In the genomic region with DNA sequence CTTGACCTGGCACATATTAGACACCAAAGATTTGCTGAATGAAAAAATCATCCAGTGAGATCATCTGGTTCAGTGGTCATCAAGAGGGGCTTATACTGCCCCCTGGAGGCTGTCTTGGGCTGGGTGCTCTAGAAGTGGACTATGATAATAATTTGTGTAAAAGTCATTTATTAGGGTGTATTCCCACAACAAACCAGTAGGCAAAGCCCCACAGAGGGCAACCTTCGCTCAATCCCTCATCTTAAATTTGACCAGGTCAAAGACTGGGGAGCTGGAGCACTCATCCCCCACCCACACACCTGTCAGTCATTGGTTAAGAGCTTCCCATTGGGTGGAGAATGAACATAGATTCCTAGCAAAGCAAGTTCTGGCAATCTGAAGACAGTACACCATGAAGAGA, we compare ENCODE assay signal across 8 cellular contexts. TPM values are rescaled to one million over a fixed set of nuclear protein-coding genes. Genes with fewer than 3 reads are reported as not detected.
DNase-seq lines count a peak whose midpoint lies in the region; ATAC-seq and TF ChIP-seq lines count a peak whose summit lies in the region.

No MANE protein-coding gene starts in this region.

- no peak for TF ChIP-seq POLR2A in spleen (IDR thresholded peaks at IDR 0.05)

- DNase-seq in left ventricle myocardium inferior = no peak
- no peak for DNase-seq in left ventricle myocardium superior
- DNase-seq in NCI-H226 = peak; percentile 12
- DNase-seq in epithelial cell of esophagus (ENCODE audit: low read depth) = peak; percentile 59
- no peak for DNase-seq in spleen
- DNase-seq in head of caudate nucleus = no peak
- DNase-seq in stimulated activated naive CD4-positive, alpha-beta T cell treated with Interleukin-2 at 50 U/mL for 16 hours (lab: John Stamatoyannopoulos, UW) = no peak

- H3K4me3 ChIP-seq in left ventricle myocardium inferior (no peak overlapping the region), epithelial cell of esophagus (ENCODE audit: low read length) (no peak overlapping the region), spleen (no peak overlapping the region)

- peaks cover 61% of the 10 kb centered on the region for H3K27me3 ChIP-seq in left ventricle myocardium inferior (ENCODE audit: low read depth)
- H3K27me3 ChIP-seq in spleen (replicated peaks in 1 of 7) = peaks cover 0 to 46% (median 0%) of the 10 kb centered on the region in 7 donors

- H3K36me3 ChIP-seq in left ventricle myocardium inferior = no peaks in the 10 kb centered on the region
- no peaks in the 10 kb centered on the region for H3K36me3 ChIP-seq in spleen

- intact Hi-C loops in left ventricle myocardium inferior (cut with micrococcal nuclease) (no loop called here), left ventricle myocardium superior (cut with micrococcal nuclease) (no loop called here), spleen (cut with DNase I; ENCODE audit: low total_unique reads) (no loop called here), head of caudate nucleus (cut with DNase I) (no loop called here)

- ATAC-seq in left ventricle myocardium superior = no peak
- ATAC-seq in HG03025 (IDR thresholded peaks at IDR 0.05; ENCODE audit: low FRiP score, unreplicated experiment) = no peak

- no peak overlapping the region for H3K27ac ChIP-seq in left ventricle myocardium inferior (replicated peaks)
- H3K27ac ChIP-seq in spleen = no peak overlapping the region

- TF ChIP-seq CTCF in left ventricle myocardium inferior (IDR thresholded peaks at IDR 0.05; ENCODE audit: borderline replicate concordance) = peak; percentile 52
- TF ChIP-seq CTCF in epithelial cell of esophagus (IDR thresholded peaks at IDR 0.05; ENCODE audit: insufficient read depth, low read depth, low read length, missing control alignments) = peak; percentile 52
- TF ChIP-seq CTCF in spleen (IDR thresholded peaks at IDR 0.05 in 8 of 11, conservative IDR thresholded peaks at IDR 0.05 in 3 of 11) = peak in 6 of 11 experiments; percentile 10 to 54 (median 44)

- no peaks in the 10 kb centered on the region for H3K9me3 ChIP-seq in left ventricle myocardium inferior (replicated peaks)
- no peaks in the 10 kb centered on the region for H3K9me3 ChIP-seq in spleen

- 32 to 64% (median 40%) methylated on average over 1 of the region's 1 CpG for WGBS in spleen, 5 donors

- H3K4me1 ChIP-seq in left ventricle myocardium inferior (no peaks in the 10 kb centered on the region), spleen (no peaks in the 10 kb centered on the region)

RNA-seq across cellular contexts. Expression of a gene that starts 20.0 kb away (rescaled TPM):
- total RNA-seq in left ventricle myocardium inferior (4.2 TPM), left ventricle myocardium superior (3.2 TPM), spleen (10 to 100 TPM in 1 of 7 donors, 1 to 10 TPM in 6; 5.9 to 12.7 (median 8.7) TPM)
- polyA plus RNA-seq in spleen = 1 to 10 TPM; 1.1 to 2.3 (median 1.1) TPM

Comparison
In these comparisons a context has a peak if more than half of its experiments do, and no peak if none do; other contexts are left out.
1. DNase-seq: peak in NCI-H226 (single experiment) and epithelial cell of esophagus (single experiment); none in left ventricle myocardium inferior (single experiment), left ventricle myocardium superior (single experiment), spleen (single experiment), head of caudate nucleus (0 of 42) and stimulated activated naive CD4-positive, alpha-beta T cell treated with Interleukin-2 at 50 U/mL for 16 hours (single experiment).
2. Peak in every context shown above with its lines, with median percentiles within 50 percentile points of each other: CTCF ChIP-seq.